In genomic region chr6:24908555-24908954, GRCh38 we compare ENCODE assay signal across 10 cellular contexts. TPM values are rescaled to one million over a fixed set of nuclear protein-coding genes. Genes with fewer than 3 reads are reported as not detected.
DNase-seq lines count a peak whose midpoint lies in the region; ATAC-seq and TF ChIP-seq lines count a peak whose summit lies in the region.
"Had no signal": no experiment of that assay in that cellular context is flagged by ENCODE, and none has a peak within 500 bp of the region (broad histone marks: within the 10 kb centered on the region; RNA-seq: fewer than 3 reads in every experiment).

No MANE protein-coding gene starts in this region.

- H2BK15ac ChIP-seq in IMR-90 (ENCODE audit: low read depth, low read length): 0 out of 3 replicates have a peak overlapping the region, but pooled peaks have one; percentile 48

- H2BK120ac ChIP-seq in IMR-90 (ENCODE audit: low read depth, low read length): no peak overlapping the region

- H3K4me3 ChIP-seq in IMR-90 (ENCODE audit: insufficient read depth, low read depth, low read length) (no peak overlapping the region), osteoblast (ENCODE audit: insufficient read depth, low read length) (peak overlapping the region; percentile 76), thyroid gland (replicated peaks in 1 of 3) (no peak overlapping the region)

- H3K4me2 ChIP-seq in IMR-90 (ENCODE audit: low read depth, low read length): peak overlapping the region; percentile 93
- peak overlapping the region; percentile 90 for H3K4me2 ChIP-seq in osteoblast (ENCODE audit: insufficient read depth, low read length)

- TF ChIP-seq POLR2A in IMR-90 (IDR thresholded peaks at IDR 0.05; ENCODE audit: low read depth, low read length) (no peak), thyroid gland (IDR thresholded peaks at IDR 0.05) (no peak)

- in situ Hi-C loops in IMR-90 (cut with MboI; ENCODE audit: low sequenced_read_pairs): no loop called here

- no peaks in the 10 kb centered on the region for H3K9me3 Mint-ChIP-seq in CD4-positive, alpha-beta T cell
- H3K9me3 Mint-ChIP-seq in brain: peaks cover 0 to 21% (median 8%) of the 10 kb centered on the region in 5 experiments

- H3K9me1 ChIP-seq in IMR-90 (ENCODE audit: insufficient read depth, low read length): peaks cover 12% of the 10 kb centered on the region; the same call in 1 of the 2 replicates

- peak overlapping the region; percentile 88 for H3K27ac ChIP-seq in CD4-positive, alpha-beta T cell (ENCODE audit: low read depth, low read length)
- H3K27ac ChIP-seq in IMR-90 (ENCODE audit: insufficient read depth, low read length): peak overlapping the region; percentile 38; the same call in 1 of the 2 replicates
- no peak overlapping the region for H3K27ac ChIP-seq in osteoblast (ENCODE audit: low read depth, low read length)
- H3K27ac ChIP-seq in thyroid gland: peak overlapping the region in 1 of 3 donors; percentile 22

- H3K36me3 ChIP-seq in IMR-90 (ENCODE audit: control insufficient read depth, insufficient read depth, low read length) (no peaks in the 10 kb centered on the region), osteoblast (ENCODE audit: insufficient read depth, low read length) (no peaks in the 10 kb centered on the region), thyroid gland (no peaks in the 10 kb centered on the region)

- no peaks in the 10 kb centered on the region for H3K27me3 Mint-ChIP-seq in CD4-positive, alpha-beta T cell
- peaks cover 18% of the 10 kb centered on the region for H3K27me3 Mint-ChIP-seq in brain

- H3K56ac ChIP-seq in IMR-90 (ENCODE audit: extremely low read depth, insufficient read depth, low read length): no peak overlapping the region

- H3K23ac ChIP-seq in IMR-90 (ENCODE audit: low read depth, low read length): 0 out of 2 replicates have a peak overlapping the region, but pooled peaks have one; percentile 7

- H2AK9ac ChIP-seq in IMR-90 (replicated peaks; ENCODE audit: low read depth, low read length, poor library complexity): no peak overlapping the region

- WGBS in IMR-90 (ENCODE audit: extremely low coverage in 2 of 2, insufficient read length in 1 of 2), 2 experiments: no CpG with 5 or more reads among the region's 4 CpGs
- WGBS in thyroid gland, 2 donors: 62 to 70% methylated on average over 4 of the region's 4 CpGs

- no peaks in the 10 kb centered on the region for H3K27me3 ChIP-seq in CD4-positive, alpha-beta T cell (ENCODE audit: control insufficient read depth, insufficient read depth, low read length)
- H3K27me3 ChIP-seq in IMR-90 (ENCODE audit: control insufficient read depth, insufficient read depth, low read length) (peaks cover 5% of the 10 kb centered on the region), osteoblast (ENCODE audit: insufficient read depth, low read length) (peaks cover 36% of the 10 kb centered on the region), thyroid gland (no peaks in the 10 kb centered on the region)

- peaks cover 99% of the 10 kb centered on the region for H3K36me3 Mint-ChIP-seq in CD4-positive, alpha-beta T cell (ENCODE audit: low read depth)
- peaks cover 32% of the 10 kb centered on the region for H3K36me3 Mint-ChIP-seq in brain

- H3K4me1 Mint-ChIP-seq in CD4-positive, alpha-beta T cell (ENCODE audit: low read depth): peaks cover 99% of the 10 kb centered on the region
- H3K4me1 Mint-ChIP-seq in brain: peaks cover 59% of the 10 kb centered on the region

- no peak for ATAC-seq in CD4-positive, alpha-beta T cell (ENCODE audit: poor library complexity)
- no peak for ATAC-seq in IMR-90 (ENCODE audit: low read depth)
- no peak for ATAC-seq in GM21423 (IDR thresholded peaks at IDR 0.05; ENCODE audit: unreplicated experiment)

- BruUV-seq in IMR-90 (replicated peaks; lab: Mats Ljungman, UMichigan): no TSS peak

- POLR2A ChIA-PET in CD4-positive, alpha-beta T cell (lab: Charles Lee): interaction anchor here (0.9 to 7.3 kb wide), 14 partner anchors 9 to 118 kb away, joined by 3 to 172 read pairs (median 23); partner anchors contain the start of gene RIPOR2
- POLR2A ChIA-PET in IMR-90 (lab: Charles Lee; ENCODE audit: unreplicated experiment): no interaction called here

- peak overlapping the region; percentile 24; the same call in 1 of the 2 replicates for H4K5ac ChIP-seq in IMR-90 (ENCODE audit: low read depth, low read length)

- no peak for DNase-seq in CD4-positive, alpha-beta T cell
- DNase-seq in IMR-90 (peak; percentile 20), osteoblast (ENCODE audit: insufficient read length, low spot score, missing footprints) (no peak), NCI-H69 (lab: John Stamatoyannopoulos, UW) (no peak), thyroid gland (no peak)
- no peak for DNase-seq in stimulated activated CD4-positive, alpha-beta T cell treated with anti-CD3 and anti-CD28 coated beads, Interleukin-15, amount 100 ng/mL, for 24 hours
- DNase-seq: occipital lobe, SW 1271 had no signal

- H3K4me1 ChIP-seq in IMR-90 (ENCODE audit: control insufficient read depth, insufficient read depth, low read length) (peaks cover 22% of the 10 kb centered on the region), osteoblast (ENCODE audit: insufficient read depth, low read length) (peaks cover 23% of the 10 kb centered on the region), thyroid gland (peaks cover 14 to 21% of the 10 kb centered on the region in 2 donors)

- peak overlapping the region; percentile 47; the same call in 1 of the 2 replicates for H2AK5ac ChIP-seq in IMR-90 (ENCODE audit: low read depth, low read length)

- CTCF ChIA-PET in CD4-positive, alpha-beta T cell (lab: Charles Lee): interaction anchor here (0.8 to 6.3 kb wide), 10 partner anchors 17 to 109 kb away, joined by 3 to 65 read pairs (median 10); partner anchors contain the start of gene RIPOR2
- CTCF ChIA-PET in IMR-90 (lab: Yijun Ruan, JAX): interaction anchor here (0.5 to 3.1 kb wide), 3 partner anchors 11 to 182 kb away, joined by 3 to 20 read pairs (median 16); no protein-coding TSS in a partner anchor

- no peaks in the 10 kb centered on the region for H3K79me2 ChIP-seq in osteoblast (ENCODE audit: insufficient read depth, low read length)

- no peak overlapping the region for H3K4ac ChIP-seq in IMR-90 (ENCODE audit: low read depth, low read length)

- H3K27ac Mint-ChIP-seq in CD4-positive, alpha-beta T cell: peak overlapping the region; percentile 97
- H3K27ac Mint-ChIP-seq in brain: peak overlapping the region; percentile 25 to 98 (median 73)

- H2BK20ac ChIP-seq in IMR-90 (ENCODE audit: low read depth, low read length): 0 out of 2 replicates have a peak overlapping the region, but pooled peaks have one; percentile 16

- TF ChIP-seq CTCF in CD4-positive, alpha-beta T cell (IDR thresholded peaks at IDR 0.05): no peak
- TF ChIP-seq CTCF in IMR-90 (conservative IDR thresholded peaks at IDR 0.05; ENCODE audit: low read depth, low read length): no peak
- no peak for TF ChIP-seq CTCF in brain (conservative IDR thresholded peaks at IDR 0.05)
- no peak for TF ChIP-seq CTCF in osteoblast (IDR thresholded peaks at IDR 0.05; ENCODE audit: extremely low read depth, low read depth, low read length)
- TF ChIP-seq CTCF in thyroid gland (IDR thresholded peaks at IDR 0.05): no peak

- H2AFZ ChIP-seq in IMR-90 (replicated peaks; ENCODE audit: low read length, poor library complexity) (no peak overlapping the region), osteoblast (ENCODE audit: low read length) (peak overlapping the region; percentile 41)

- H2BK5ac ChIP-seq in IMR-90 (ENCODE audit: low read depth, low read length, poor library complexity, severe bottlenecking): no peak overlapping the region

- peaks cover 7 to 11% of the 10 kb centered on the region in 2 experiments; a peak in 2 of 4 replicates for H3K79me1 ChIP-seq in IMR-90 (ENCODE audit: low read depth in 1 of 2, low read length in 2 of 2)

- 0 out of 2 replicates have a peak overlapping the region, but pooled peaks have one; percentile 33 for H3K18ac ChIP-seq in IMR-90 (ENCODE audit: low read depth, low read length)

- H3K14ac ChIP-seq in IMR-90 (replicated peaks; ENCODE audit: low read depth, low read length): no peak overlapping the region

- intact Hi-C loops in CD4-positive, alpha-beta T cell (cut with DNase I, micrococcal nuclease): loop anchor here (1.0 to 5.0 kb wide), 2 partner anchors 8 to 46 kb away; no protein-coding TSS in a partner anchor
- intact Hi-C loops in IMR-90 (cut with micrococcal nuclease): no loop called here
- intact Hi-C loops in thyroid gland (cut with DNase I): no loop called here

- dilution Hi-C loops in IMR-90 (cut with HindIII; ENCODE audit: low sequenced_read_pairs, unreplicated experiment): no loop called here

- H4K91ac ChIP-seq in IMR-90 (ENCODE audit: insufficient read depth, low read depth, low read length): peak overlapping the region; percentile 54; the same call in 1 of the 2 replicates

- no peaks in the 10 kb centered on the region for H3K9me3 ChIP-seq in CD4-positive, alpha-beta T cell (ENCODE audit: control insufficient read depth, low read length)
- H3K9me3 ChIP-seq in IMR-90 (ENCODE audit: control insufficient read depth, insufficient read depth, low read length): no peaks in the 10 kb centered on the region
- no peaks in the 10 kb centered on the region for H3K9me3 ChIP-seq in osteoblast (ENCODE audit: low read depth, low read length)
- no peaks in the 10 kb centered on the region for H3K9me3 ChIP-seq in thyroid gland

- H3K9ac ChIP-seq in IMR-90 (ENCODE audit: low read depth, low read length): no peak overlapping the region; the same call in 1 of the 2 replicates

- peak overlapping the region; percentile 95 for H3K4me3 Mint-ChIP-seq in CD4-positive, alpha-beta T cell
- H3K4me3 Mint-ChIP-seq in brain: peak overlapping the region; percentile 89 to 92 (median 90)

- TF ChIP-seq RAD21 in IMR-90 (IDR thresholded peaks at IDR 0.05; ENCODE audit: low read length): no peak

- H4K20me1 ChIP-seq in IMR-90 (ENCODE audit: insufficient read depth, low read length): no peaks in the 10 kb centered on the region
- no peaks in the 10 kb centered on the region for H4K20me1 ChIP-seq in osteoblast (ENCODE audit: insufficient read depth, low read length)

- H4K8ac ChIP-seq in IMR-90 (ENCODE audit: low read depth in 2 of 2, low read length in 2 of 2): no peak overlapping the region

TF ChIP-seq in IMR-90, 13 proteins besides CTCF, POLR2A, EP300 and RAD21 (continues in another document):
- TF ChIP-seq CEBPB (IDR thresholded peaks at IDR 0.05; ENCODE audit: low read depth, low read length): no peak
- no peak for TF ChIP-seq RFX5 (IDR thresholded peaks at IDR 0.05; ENCODE audit: low read depth, low read length)
- no peak for TF ChIP-seq SMC3 (IDR thresholded peaks at IDR 0.05; ENCODE audit: low read depth, low read length)
- TF ChIP-seq RCOR1 (IDR thresholded peaks at IDR 0.05; ENCODE audit: insufficient replicate concordance, low read length): no peak
- no peak for TF ChIP-seq NFE2L2 (IDR thresholded peaks at IDR 0.05; ENCODE audit: low read depth, low read length)
- TF ChIP-seq MAFK (IDR thresholded peaks at IDR 0.05; ENCODE audit: low read depth, low read length): no peak

RNA-seq across cellular contexts. Expression of gene RIPOR2, which starts 27.2 kb away (rescaled TPM):
- total RNA-seq in CD4-positive, alpha-beta T cell: 100 to 1,000 TPM; 123 to 129 TPM
- total RNA-seq in IMR-90 (2012; rRNA removed): 0.83 and 1.1 TPM in 2 replicates
- 0.87 and 1.2 TPM in 2 replicates for polyA plus RNA-seq in IMR-90 (2012; rRNA removed)
- polyA plus RNA-seq in IMR-90 (2012; cell fraction: cytosol; rRNA removed): 0.71 and 0.74 TPM in 2 replicates
- polyA plus RNA-seq in IMR-90 (2012; cell fraction: nucleus; rRNA removed; ENCODE audit: low replicate concordance): 0.82 and 2.2 TPM in 2 replicates
- 13.6 TPM for polyA plus RNA-seq in brain (ENCODE audit: insufficient read depth, low read depth, low replicate concordance)
- total RNA-seq in osteoblast: 1.4 and 2.1 TPM in 2 replicates
- total RNA-seq in thyroid gland: 10 to 100 TPM in 1 of 4 donors, 1 to 10 TPM in 3; 3.1 to 13.0 (median 8.4) TPM

Comparison
In these comparisons a context has a peak if more than half of its experiments do, and no peak if none do; other contexts are left out.
1. RNA of gene RIPOR2, which starts 27.2 kb away (total RNA-seq): 123 to 129 TPM in CD4-positive, alpha-beta T cell; 3.1 to 13.0 TPM in thyroid gland, 1.4 to 2.1 TPM in osteoblast and 0.83 to 1.1 TPM in IMR-90; every median in the first group is over 4 times any median in the second.
2. intact Hi-C loops: an anchor here in CD4-positive, alpha-beta T cell (1.0 to 5.0 kb wide); none called in IMR-90 and thyroid gland.